16 cellular contexts compared by ENCODE assay signal in genomic region chr7:20403356-20403755, GRCh38.
DNase-seq lines count a peak whose midpoint lies in the region; ATAC-seq and TF ChIP-seq lines count a peak whose summit lies in the region.
"Had no signal": no experiment of that assay in that cellular context is flagged by ENCODE, and none has a peak within 500 bp of the region (broad histone marks: within the 10 kb centered on the region; RNA-seq: fewer than 3 reads in every experiment).

No MANE protein-coding gene starts in this region.

- H3K27me3 ChIP-seq in WERI-Rb-1 (ENCODE audit: insufficient read depth, low read depth, severe bottlenecking), result no peaks in the 10 kb centered on the region
- H3K27me3 ChIP-seq: dorsolateral prefrontal cortex, SJSA1 had no signal

- no peak overlapping the region for H3K27ac ChIP-seq in WERI-Rb-1
- H3K27ac ChIP-seq: C4-2B, dorsolateral prefrontal cortex, SJSA1 had no signal

- intact Hi-C loops in left cardiac atrium (cut with DNase I) (no loop called here), sciatic nerve (cut with DNase I) (no loop called here)

- peak; percentile 53 to 61 for ATAC-seq in left cardiac atrium
- peak; percentile 84 for ATAC-seq in sciatic nerve
- ATAC-seq in GM21390 (IDR thresholded peaks at IDR 0.05; ENCODE audit: unreplicated experiment), result no peak
- ATAC-seq: activated T-helper 17 cell treated with anti-CD3 and anti-CD28 coated beads, Interleukin-2, amount 50 U/mL, for 72 hours had no signal

- peak; percentile 6 for DNase-seq in GM04504 (ENCODE audit: low read depth)
- peak; percentile 30 for DNase-seq in WERI-Rb-1
- DNase-seq in left cardiac atrium, result peak; percentile 47
- peak; percentile 72 for DNase-seq in sciatic nerve (ENCODE audit: low spot score)
- no peak for DNase-seq in midbrain (lab: John Stamatoyannopoulos, UW)
- DNase-seq in NCI-H1694 treated with DMSO at 0.1 percent for 48 hours (lab: John Stamatoyannopoulos, UW), result no peak
- DNase-seq in stimulated activated CD4-positive, alpha-beta T cell treated with anti-CD3 and anti-CD28 coated beads, Interleukin-4, amount 100 ng/mL, for 4 hours, result no peak
- DNase-seq: activated CD4-positive, alpha-beta T cell treated with anti-CD3 and anti-CD28 coated beads, Interleukin-2, amount 50 U/mL, for 4 hours; DMS79 treated with DMSO at 0.1 percent for 48 hours; dorsolateral prefrontal cortex; NCI-H2081 had no signal

- peaks cover 2% of the 10 kb centered on the region for H3K9me3 ChIP-seq in WERI-Rb-1 (ENCODE audit: severe bottlenecking)
- H3K9me3 ChIP-seq: HAP-1, SJSA1 had no signal

- no peaks in the 10 kb centered on the region for H3K36me3 ChIP-seq in WERI-Rb-1
- H3K36me3 ChIP-seq: HAP-1, SJSA1 had no signal

- no peak for TF ChIP-seq CTCF in WERI-Rb-1 (IDR thresholded peaks at IDR 0.05; ENCODE audit: low read depth, low read length)

- H3K4me3 ChIP-seq in WERI-Rb-1 (ENCODE audit: low read depth, low read length), result no peak overlapping the region
- H3K4me3 ChIP-seq: dorsolateral prefrontal cortex, HAP-1, SJSA1 had no signal

Comparison
In these comparisons a context has a peak if more than half of its experiments do, and no peak if none do; other contexts are left out.
1. DNase-seq: peak in GM04504 (single experiment), WERI-Rb-1 (single experiment), left cardiac atrium (single experiment) and sciatic nerve (single experiment); none in midbrain (single experiment), NCI-H1694 treated with DMSO at 0.1 percent for 48 hours (single experiment) and stimulated activated CD4-positive, alpha-beta T cell treated with anti-CD3 and anti-CD28 coated beads, Interleukin-4, amount 100 ng/mL, for 4 hours (0 of 2).